Comparison of ENCODE assay signal across 19 cellular contexts in genomic region chr4:120691536-120691935, GRCh38.
"Had no signal": no experiment of that assay in that cellular context is flagged by ENCODE, and none has a peak within 500 bp of the region (broad histone marks: within the 10 kb centered on the region; RNA-seq: fewer than 3 reads in every experiment).

No MANE protein-coding gene starts in this region.

- H3K9ac ChIP-seq: parathyroid adenoma had no signal

- H3K4me3 ChIP-seq: colonic mucosa, hepatocyte, prostate gland, right lobe of liver, stomach, thoracic aorta, transverse colon had no signal

- ATAC-seq: esophagus mucosa; naive thymus-derived CD4-positive, alpha-beta T cell; right lobe of liver had no signal

- H3K36me3 ChIP-seq: colonic mucosa, prostate gland, right lobe of liver, stomach, thoracic aorta, transverse colon had no signal

- H3K4me1 ChIP-seq: colonic mucosa, parathyroid adenoma, prostate gland, right lobe of liver had no signal

- H3K9me3 ChIP-seq: colonic mucosa, prostate gland, right lobe of liver, stomach, thoracic aorta, transverse colon had no signal

- FAIRE-seq: endometrium had no signal

- H3K27me3 ChIP-seq: colonic mucosa, hepatocyte, stomach, transverse colon had no signal

- DNase-seq: cerebellar nuclear complex; colonic mucosa; effector memory CD4-positive, alpha-beta T cell; head of caudate nucleus; naive thymus-derived CD4-positive, alpha-beta T cell; nephron progenitor cell; retina; right lobe of liver; stimulated activated CD4-positive, alpha-beta T cell treated with anti-CD3 and anti-CD28 coated beads, Interleukin-2, amount 100 ng/mL, for 24 hours; stimulated activated naive CD4-positive, alpha-beta T cell; stomach; substantia nigra; transverse colon had no signal
